In genomic region chr1:3364983-3365382, GRCh38 we compare ENCODE assay signal across 25 cellular contexts.
"Had no signal": no experiment of that assay in that cellular context is flagged by ENCODE, and none has a peak within 500 bp of the region (broad histone marks: within the 10 kb centered on the region; RNA-seq: fewer than 3 reads in every experiment).

No MANE protein-coding gene starts in this region.

- H3K36me3 ChIP-seq: colonic mucosa, esophagus squamous epithelium, prostate gland, right atrium auricular region, sigmoid colon, stomach, transverse colon, upper lobe of right lung, uterus had no signal

- H3K36me3 Mint-ChIP-seq: memory B cell; naive B cell; natural killer cell treated with Interleukin-12 subunit alpha and Interleukin-12 subunit beta and Interleukin-15 and Interleukin-18, amount 100 ng/mL, for 72 hours; stimulated activated effector memory CD8-positive, alpha-beta T cell treated with anti-CD3 and anti-CD28 coated beads, Interleukin-12 subunit alpha, Interleukin-12 subunit beta, amount 100 ng/mL, for 72 hours had no signal

- H3K4me1 ChIP-seq: upper lobe of right lung, uterus had no signal

- H3K9me3 ChIP-seq: colonic mucosa, esophagus squamous epithelium, mucosa of descending colon, prostate gland, right atrium auricular region, sigmoid colon, stomach, transverse colon, upper lobe of right lung, uterus had no signal

- H3K27ac Mint-ChIP-seq: memory B cell; naive B cell; natural killer cell treated with Interleukin-12 subunit alpha and Interleukin-12 subunit beta and Interleukin-15 and Interleukin-18, amount 100 ng/mL, for 72 hours; stimulated activated effector memory CD8-positive, alpha-beta T cell treated with anti-CD3 and anti-CD28 coated beads, Interleukin-12 subunit alpha, Interleukin-12 subunit beta, amount 100 ng/mL, for 72 hours had no signal

- ATAC-seq: left lobe of liver; mucosa of descending colon; stimulated activated effector memory CD8-positive, alpha-beta T cell treated with anti-CD3 and anti-CD28 coated beads, Interleukin-12 subunit alpha, Interleukin-12 subunit beta, amount 100 ng/mL, for 72 hours; upper lobe of right lung had no signal

- H3K4me1 Mint-ChIP-seq: memory B cell, naive B cell had no signal

- DNase-seq: colonic mucosa; dermis blood vessel endothelial cell; effector memory CD4-positive, alpha-beta T cell; erythroblast; esophagus squamous epithelium; foreskin melanocyte; mucosa of descending colon; naive B cell; nucleus accumbens; sigmoid colon; stimulated activated CD4-positive, alpha-beta T cell treated with anti-CD3 and anti-CD28 coated beads, Interleukin-2, amount 100 ng/mL, for 24 hours; stimulated activated CD4-positive, alpha-beta T cell treated with anti-CD3 and anti-CD28 coated beads, Interleukin-4, amount 100 ng/mL, for 24 hours; stimulated activated naive CD4-positive, alpha-beta T cell treated with Interleukin-2 at 50 U/mL for 16 hours; stomach; transverse colon; upper lobe of right lung; uterus had no signal

- H3K4me3 ChIP-seq: colonic mucosa, esophagus squamous epithelium, lung, mucosa of descending colon, prostate gland, right atrium auricular region, sigmoid colon, stomach, transverse colon, upper lobe of right lung, uterus had no signal

- H3K27ac ChIP-seq: colonic mucosa, esophagus squamous epithelium, prostate gland, sigmoid colon, stomach, transverse colon, upper lobe of right lung, uterus had no signal

- H3K27me3 ChIP-seq: colonic mucosa, right atrium auricular region, upper lobe of right lung, uterus had no signal

- H3K9me3 Mint-ChIP-seq: memory B cell; naive B cell; natural killer cell treated with Interleukin-12 subunit alpha and Interleukin-12 subunit beta and Interleukin-15 and Interleukin-18, amount 100 ng/mL, for 72 hours; neural crest cell; stimulated activated effector memory CD8-positive, alpha-beta T cell treated with anti-CD3 and anti-CD28 coated beads, Interleukin-12 subunit alpha, Interleukin-12 subunit beta, amount 100 ng/mL, for 72 hours had no signal

- H3K4me3 Mint-ChIP-seq: memory B cell; naive B cell; natural killer cell treated with Interleukin-12 subunit alpha and Interleukin-12 subunit beta and Interleukin-15 and Interleukin-18, amount 100 ng/mL, for 72 hours; neural crest cell; stimulated activated effector memory CD8-positive, alpha-beta T cell treated with anti-CD3 and anti-CD28 coated beads, Interleukin-12 subunit alpha, Interleukin-12 subunit beta, amount 100 ng/mL, for 72 hours had no signal
